8 cellular contexts compared by ENCODE assay signal in genomic region chr6:158536084-158536890, GRCh38. TPM values are rescaled to one million over a fixed set of nuclear protein-coding genes. Genes with fewer than 3 reads are reported as not detected.
DNase-seq lines count a peak whose midpoint lies in the region; ATAC-seq and TF ChIP-seq lines count a peak whose summit lies in the region.

No MANE protein-coding gene starts in this region.

- no peaks in the 10 kb centered on the region for H3K4me1 Mint-ChIP-seq in activated CD4-positive, alpha-beta T cell treated with anti-CD3 and anti-CD28 coated beads, Interleukin-2, amount 10 ng/mL, durations not matched to agents 24 days and 14 days

- intact Hi-C loops in activated CD4-positive, alpha-beta T cell treated with anti-CD3 and anti-CD28 coated beads, Interleukin-2, amount 10 ng/mL, durations not matched to agents 24 days and 14 days (cut with micrococcal nuclease) = loop anchor here (2.0 kb wide), 1 partner anchor 25 kb away; the partner anchor contains the start of gene TMEM181

- peaks cover 52% of the 10 kb centered on the region for H3K27me3 Mint-ChIP-seq in activated CD4-positive, alpha-beta T cell treated with anti-CD3 and anti-CD28 coated beads, Interleukin-2, amount 10 ng/mL, durations not matched to agents 24 days and 14 days

- peaks cover 6% of the 10 kb centered on the region for H3K9me3 Mint-ChIP-seq in activated CD4-positive, alpha-beta T cell treated with anti-CD3 and anti-CD28 coated beads, Interleukin-2, amount 10 ng/mL, durations not matched to agents 24 days and 14 days

- no peak overlapping the region for H3K27ac ChIP-seq in coronary artery

- no peaks in the 10 kb centered on the region for H3K36me3 Mint-ChIP-seq in activated CD4-positive, alpha-beta T cell treated with anti-CD3 and anti-CD28 coated beads, Interleukin-2, amount 10 ng/mL, durations not matched to agents 24 days and 14 days (ENCODE audit: low read depth)

- ATAC-seq in left lobe of liver (peak; percentile 92), GM18858 (IDR thresholded peaks at IDR 0.05; ENCODE audit: unreplicated experiment) (no peak)

- peak overlapping the region; percentile 69 for H3K4me3 ChIP-seq in coronary artery

- no peak for TF ChIP-seq CTCF in coronary artery (IDR thresholded peaks at IDR 0.05)

- peak; percentile 37 to 67 for DNase-seq in NCI-H187 (lab: John Stamatoyannopoulos, UW)
- DNase-seq in NCI-H187 treated with DMSO at 0.1 percent for 48 hours (lab: John Stamatoyannopoulos, UW) = no peak
- DNase-seq in NCI-H2227 (lab: John Stamatoyannopoulos, UW; ENCODE audit: unreplicated experiment) = peak; percentile 71
- peak; percentile 94 for DNase-seq in activated CD4-positive, alpha-beta T cell treated with anti-CD3 and anti-CD28 coated beads, Interleukin-2, amount 10 ng/mL, durations not matched to agents 24 days and 14 days
- DNase-seq in coronary artery (ENCODE audit: low spot score) = no peak
- peak; percentile 53 for DNase-seq in left lobe of liver (ENCODE audit: low spot score)
- peak; percentile 56 for DNase-seq in stimulated activated CD4-positive, alpha-beta T cell treated with anti-CD3 and anti-CD28 coated beads, Interleukin-1b, Interleukin-23, amount 100 ng/mL, for 48 hours

- H3K27ac Mint-ChIP-seq in activated CD4-positive, alpha-beta T cell treated with anti-CD3 and anti-CD28 coated beads, Interleukin-2, amount 10 ng/mL, durations not matched to agents 24 days and 14 days = no peak overlapping the region

- peak overlapping the region; percentile 78 for H3K4me3 Mint-ChIP-seq in activated CD4-positive, alpha-beta T cell treated with anti-CD3 and anti-CD28 coated beads, Interleukin-2, amount 10 ng/mL, durations not matched to agents 24 days and 14 days

RNA-seq across cellular contexts. Expression of gene TMEM181, which starts 23.6 kb away (rescaled TPM):
- total RNA-seq in activated CD4-positive, alpha-beta T cell treated with anti-CD3 and anti-CD28 coated beads, Interleukin-2, amount 10 ng/mL, durations not matched to agents 24 days and 14 days = 17.1 and 17.8 TPM in 2 replicates
- total RNA-seq in left lobe of liver = 12.0 TPM

Comparison
In these comparisons a context has a peak if more than half of its experiments do, and no peak if none do; other contexts are left out.
1. DNase-seq: peak in NCI-H187 (2 of 2), NCI-H2227 (single experiment), activated CD4-positive, alpha-beta T cell treated with anti-CD3 and anti-CD28 coated beads, Interleukin-2, amount 10 ng/mL, durations not matched to agents 24 days and 14 days (single experiment), left lobe of liver (single experiment) and stimulated activated CD4-positive, alpha-beta T cell treated with anti-CD3 and anti-CD28 coated beads, Interleukin-1b, Interleukin-23, amount 100 ng/mL, for 48 hours (single experiment); none in NCI-H187 treated with DMSO at 0.1 percent for 48 hours (single experiment) and coronary artery (single experiment).